Comparison of ENCODE assay signal across 29 cellular contexts in genomic region chr4:122403860-122404259, GRCh38. TPM values are rescaled to one million over a fixed set of nuclear protein-coding genes. Genes with fewer than 3 reads are reported as not detected.
"Had no signal": no experiment of that assay in that cellular context is flagged by ENCODE, and none has a peak within 500 bp of the region (broad histone marks: within the 10 kb centered on the region; RNA-seq: fewer than 3 reads in every experiment).

No MANE protein-coding gene starts in this region.

- H3K4me3 Mint-ChIP-seq: naive thymus-derived CD8-positive, alpha-beta T cell had no signal

- H3K27ac ChIP-seq: colonic mucosa, gastrocnemius medialis, heart right ventricle, ovary, right atrium auricular region, sigmoid colon, skin epidermis, stomach, thoracic aorta, transverse colon had no signal

- H3K4me1 Mint-ChIP-seq: naive thymus-derived CD8-positive, alpha-beta T cell had no signal

- H3K9me3 Mint-ChIP-seq: naive thymus-derived CD8-positive, alpha-beta T cell had no signal

- H3K36me3 ChIP-seq: colonic mucosa, gastrocnemius medialis, heart right ventricle, ovary, right atrium auricular region, sigmoid colon, stomach, thoracic aorta, transverse colon had no signal

- H3K4me1 ChIP-seq: colonic mucosa, gastrocnemius medialis, heart right ventricle, right atrium auricular region, sigmoid colon, stomach, transverse colon had no signal

- H3K4me3 ChIP-seq: colonic mucosa, gastrocnemius medialis, heart right ventricle, mucosa of descending colon, ovary, right atrium auricular region, sigmoid colon, skin epidermis, stomach, thoracic aorta, transverse colon had no signal

- H3K27me3 ChIP-seq: colonic mucosa, gastrocnemius medialis, heart right ventricle, ovary, right atrium auricular region, sigmoid colon, stomach, transverse colon had no signal

- ATAC-seq: esophagus mucosa; gastrocnemius medialis; heart right ventricle; mucosa of descending colon; naive thymus-derived CD8-positive, alpha-beta T cell had no signal

- FAIRE-seq: islet of Langerhans had no signal

- H3K9me3 ChIP-seq: colonic mucosa, gastrocnemius medialis, heart right ventricle, mucosa of descending colon, ovary, right atrium auricular region, sigmoid colon, stomach, thoracic aorta, transverse colon had no signal

- H3K27ac Mint-ChIP-seq: naive thymus-derived CD8-positive, alpha-beta T cell had no signal

- DNase-seq: colonic mucosa; effector CD4-positive, alpha-beta T cell; gastrocnemius medialis; heart right ventricle; hypothalamus; kidney glomerular epithelial cell; mucosa of descending colon; naive thymus-derived CD8-positive, alpha-beta T cell; nucleus accumbens; ovary; sigmoid colon; stimulated activated CD4-positive, alpha-beta T cell treated with anti-CD3 and anti-CD28 coated beads, Interleukin-2, amount 100 ng/mL, for 24 hours; stimulated activated CD4-positive, alpha-beta T cell treated with anti-CD3 and anti-CD28 coated beads, Interleukin-4, amount 100 ng/mL, for 4 hours; stimulated activated naive CD4-positive, alpha-beta T cell; stomach; substantia nigra; transverse colon had no signal

RNA-seq across cellular contexts. Expression of gene ADAD1, which starts 25.0 kb away (rescaled TPM):
- total RNA-seq: colonic mucosa; dermis microvascular lymphatic vessel endothelial cell; esophagus mucosa; fibroblast of lung; gastrocnemius medialis; heart right ventricle; liver; lung microvascular endothelial cell; mucosa of descending colon; naive thymus-derived CD8-positive, alpha-beta T cell; ovary; posterior vena cava; right atrium auricular region; sigmoid colon; stomach; thoracic aorta; transverse colon; ureter had no signal
- polyA plus RNA-seq: fibroblast of lung; heart right ventricle; liver; naive thymus-derived CD8-positive, alpha-beta T cell; neural cell; sigmoid colon; stomach had no signal

RNA-seq across cellular contexts. Expression of gene IL2, which starts 52.7 kb away (rescaled TPM):
- total RNA-seq: dermis microvascular lymphatic vessel endothelial cell; esophagus mucosa; fibroblast of lung; gastrocnemius medialis; heart right ventricle; liver; lung microvascular endothelial cell; mucosa of descending colon; naive thymus-derived CD8-positive, alpha-beta T cell; posterior vena cava; right atrium auricular region; sigmoid colon; thoracic aorta; transverse colon had no signal
- polyA plus RNA-seq: fibroblast of lung; heart right ventricle; liver; naive thymus-derived CD8-positive, alpha-beta T cell; neural cell; ovary; stomach had no signal
